Comparison of ENCODE assay signal across 1 cellular context in the genomic region with DNA sequence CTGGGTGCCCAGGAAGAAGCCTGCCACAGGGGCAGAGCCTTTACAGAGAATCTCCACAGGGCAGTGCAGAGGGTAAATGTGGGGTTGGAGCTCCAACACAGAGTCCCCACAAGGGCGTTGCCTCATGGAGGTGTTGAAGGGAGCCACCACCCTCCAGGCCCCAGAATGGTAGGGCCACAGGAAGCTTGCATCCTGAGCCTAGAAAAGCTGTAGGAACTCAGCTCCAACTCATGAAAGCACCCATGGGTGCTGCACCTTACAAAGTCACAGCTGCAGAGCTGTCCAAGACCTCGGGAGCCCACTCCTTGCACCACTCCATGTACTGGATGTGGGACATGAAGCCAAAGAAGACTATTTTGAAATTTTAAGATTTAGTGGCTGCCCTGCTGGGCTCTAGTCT.
TF ChIP-seq lines count a peak whose summit lies in the region.

No MANE protein-coding gene starts in this region.

TF ChIP-seq in H1, 55 proteins besides CTCF, POLR2A, EP300 and RAD21 (continued from another document):
- TF ChIP-seq, protein P1, sequence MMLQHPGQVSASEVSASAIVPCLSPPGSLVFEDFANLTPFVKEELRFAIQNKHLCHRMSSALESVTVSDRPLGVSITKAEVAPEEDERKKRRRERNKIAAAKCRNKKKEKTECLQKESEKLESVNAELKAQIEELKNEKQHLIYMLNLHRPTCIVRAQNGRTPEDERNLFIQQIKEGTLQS (IDR thresholded peaks at IDR 0.05; ENCODE audit: insufficient read depth, low read depth, low read length), result no peak
- TF ChIP-seq CHD1 (IDR thresholded peaks at IDR 0.05; ENCODE audit: low read depth, low read length), result no peak
